Comparison of ENCODE assay signal across 28 cellular contexts in genomic region chr6:64890609-64891008, GRCh38.
A peak's percentile ranks its signal among the peaks of the same experiment; 100 is the strongest.
DNase-seq lines count a peak whose midpoint lies in the region; TF ChIP-seq lines count a peak whose summit lies in the region.
"Had no signal": no experiment of that assay in that cellular context is flagged by ENCODE, and none has a peak within 500 bp of the region (broad histone marks: within the 10 kb centered on the region; RNA-seq: fewer than 3 reads in every experiment).

No MANE protein-coding gene starts in this region.

- CTCF ChIA-PET in MCF 10A (lab: Yijun Ruan, JAX): no interaction called here

- H3K9me3 ChIP-seq in breast epithelium (no peaks in the 10 kb centered on the region), BE2C (no peaks in the 10 kb centered on the region)
- H3K9me3 ChIP-seq: BLaER1, Caco-2, esophagus squamous epithelium, heart left ventricle, transverse colon had no signal

- H3K9me3 Mint-ChIP-seq in MCF 10A (ENCODE audit: unreplicated experiment): peaks cover 6% of the 10 kb centered on the region

- in situ Hi-C loops in astrocyte of the spinal cord (cut with HindIII; ENCODE audit: low sequenced_read_pairs): no loop called here

- BruUV-seq in MCF 10A (replicated peaks; lab: Mats Ljungman, UMichigan): no TSS peak

- DNase-seq in MCF 10A (ENCODE audit: unreplicated experiment): peak; percentile 36
- no peak for DNase-seq in breast epithelium (ENCODE audit: low spot score in 2 of 2)
- DNase-seq in astrocyte of the spinal cord (ENCODE audit: low read depth, low spot score): peak; percentile 51
- peak; percentile 10 for DNase-seq in fibroblast of the conjunctiva (ENCODE audit: low read depth)
- DNase-seq in occipital lobe (lab: John Stamatoyannopoulos, UW): no peak
- DNase-seq in BE2C: no peak
- no peak for DNase-seq in NCI-H345 (lab: John Stamatoyannopoulos, UW)
- no peak for DNase-seq in SHP77 (lab: John Stamatoyannopoulos, UW)
- DNase-seq: 8988T; activated CD4-positive, alpha-beta T cell treated with anti-CD3 and anti-CD28 coated beads for 1 hour; activated CD8-positive, alpha-beta memory T cell treated with anti-CD3 and anti-CD28 coated beads for 24 hours; activated naive CD4-positive, alpha-beta T cell treated with Interleukin-2 at 50 U/mL for 16 hours; activated T-cell treated with anti-CD3 and anti-CD28 coated beads, Interleukin-2, amount 50 U/mL, for 48 hours; anterior cingulate cortex; Caco-2; esophagus squamous epithelium; heart left ventricle; NCI-H1694 treated with DMSO at 0.1 percent for 48 hours; NCI-H2171 treated with DMSO at 0.1 percent for 48 hours; NCI-H526 treated with DMSO at 0.1 percent for 48 hours; stimulated activated CD4-positive, alpha-beta T cell treated with anti-CD3 and anti-CD28 coated beads, Interleukin-15, amount 100 ng/mL, for 24 hours; stimulated activated CD8-positive, alpha-beta memory T cell treated with anti-CD3 and anti-CD28 coated beads, Interleukin-4, amount 100 ng/mL, for 48 hours; SW 1271; transverse colon had no signal

- intact Hi-C loops in MCF 10A (cut with micrococcal nuclease): no loop called here
- intact Hi-C loops in breast epithelium (cut with DNase I; ENCODE audit: low total_unique reads): no loop called here

- H3K4me3 Mint-ChIP-seq in MCF 10A (ENCODE audit: unreplicated experiment): peak overlapping the region; percentile 2
- H3K4me3 Mint-ChIP-seq: natural killer cell treated with Interleukin-12 subunit alpha and Interleukin-12 subunit beta and Interleukin-15 and Interleukin-18, amount 100 ng/mL, for 72 hours had no signal

- peaks cover 14% of the 10 kb centered on the region for H3K4me1 Mint-ChIP-seq in MCF 10A (ENCODE audit: insufficient read depth, unreplicated experiment)

- H3K27ac Mint-ChIP-seq in MCF 10A (ENCODE audit: low read depth, unreplicated experiment): peak overlapping the region; percentile 50
- H3K27ac Mint-ChIP-seq: natural killer cell treated with Interleukin-12 subunit alpha and Interleukin-12 subunit beta and Interleukin-15 and Interleukin-18, amount 100 ng/mL, for 72 hours had no signal

- H3K4me1 ChIP-seq in breast epithelium (no peaks in the 10 kb centered on the region), BE2C (no peaks in the 10 kb centered on the region)
- H3K4me1 ChIP-seq: BLaER1, Caco-2, esophagus squamous epithelium, heart left ventricle, parathyroid adenoma, transverse colon had no signal

- H3K27me3 ChIP-seq in breast epithelium (no peaks in the 10 kb centered on the region), BE2C (no peaks in the 10 kb centered on the region)
- H3K27me3 ChIP-seq: BLaER1, esophagus squamous epithelium, heart left ventricle, transverse colon had no signal

- H3K36me3 ChIP-seq in breast epithelium (no peaks in the 10 kb centered on the region), BE2C (no peaks in the 10 kb centered on the region)
- H3K36me3 ChIP-seq: BLaER1, esophagus squamous epithelium, heart left ventricle, transverse colon had no signal

- no peaks in the 10 kb centered on the region for H3K36me3 Mint-ChIP-seq in MCF 10A (ENCODE audit: insufficient read depth, unreplicated experiment)

- no peak overlapping the region for H3K4me3 ChIP-seq in breast epithelium
- H3K4me3 ChIP-seq in astrocyte of the spinal cord (ENCODE audit: low read depth, low read length): no peak overlapping the region
- no peak overlapping the region for H3K4me3 ChIP-seq in BE2C (ENCODE audit: low read depth, low read length)
- H3K4me3 ChIP-seq: BLaER1, esophagus squamous epithelium, heart left ventricle, transverse colon had no signal

- H3K27ac ChIP-seq in breast epithelium: no peak overlapping the region
- H3K27ac ChIP-seq: BLaER1, esophagus squamous epithelium, heart left ventricle, HL-60, parathyroid adenoma, transverse colon had no signal

- TF ChIP-seq CTCF in MCF 10A (IDR thresholded peaks at IDR 0.05; ENCODE audit: unreplicated experiment): no peak
- no peak for TF ChIP-seq CTCF in breast epithelium (IDR thresholded peaks at IDR 0.05)
- no peak for TF ChIP-seq CTCF in astrocyte of the spinal cord (IDR thresholded peaks at IDR 0.05; ENCODE audit: low read depth, low read length)
- no peak for TF ChIP-seq CTCF in BE2C (IDR thresholded peaks at IDR 0.05; ENCODE audit: low read depth, low read length)

- no peak for TF ChIP-seq POLR2A in breast epithelium (IDR thresholded peaks at IDR 0.05)

- H3K27me3 Mint-ChIP-seq in MCF 10A (ENCODE audit: insufficient read depth, unreplicated experiment): no peaks in the 10 kb centered on the region
- H3K27me3 Mint-ChIP-seq: natural killer cell treated with Interleukin-12 subunit alpha and Interleukin-12 subunit beta and Interleukin-15 and Interleukin-18, amount 100 ng/mL, for 72 hours had no signal

- POLR2A ChIA-PET in MCF 10A (lab: Yijun Ruan, JAX): no interaction called here

Comparison
In these comparisons a context has a peak if more than half of its experiments do, and no peak if none do; other contexts are left out.
1. DNase-seq: peak in MCF 10A (single experiment), astrocyte of the spinal cord (single experiment) and fibroblast of the conjunctiva (single experiment); none in breast epithelium (0 of 2), occipital lobe (single experiment), BE2C (single experiment), NCI-H345 (single experiment) and SHP77 (0 of 2).